Comparison of ENCODE assay signal across 12 cellular contexts in genomic region chr11:96331556-96332168, GRCh38. TPM values are rescaled to one million over a fixed set of nuclear protein-coding genes. Genes with fewer than 3 reads are reported as not detected.
A peak's percentile ranks its signal among the peaks of the same experiment; 100 is the strongest.
DNase-seq lines count a peak whose midpoint lies in the region; ATAC-seq and TF ChIP-seq lines count a peak whose summit lies in the region.
"Had no signal": no experiment of that assay in that cellular context is flagged by ENCODE, and none has a peak within 500 bp of the region (broad histone marks: within the 10 kb centered on the region; RNA-seq: fewer than 3 reads in every experiment).

No MANE protein-coding gene starts in this region.

- H3K79me2 ChIP-seq in neural progenitor cell (ENCODE audit: low read depth), result no peaks in the 10 kb centered on the region

- H3K36me3 ChIP-seq in neural progenitor cell, result no peaks in the 10 kb centered on the region
- H3K36me3 ChIP-seq: esophagus muscularis mucosa, sigmoid colon had no signal

- H2AFZ ChIP-seq in neural progenitor cell (replicated peaks), result peak overlapping the region; percentile 67

- H3K4me2 ChIP-seq in neural progenitor cell, result peak overlapping the region; percentile 24

- H3F3A ChIP-seq in neural progenitor cell (ENCODE audit: low read depth), result no peaks in the 10 kb centered on the region

- DNase-seq in CD1c-positive myeloid dendritic cell (ENCODE audit: extremely low spot score), result peak; percentile 87
- no peak for DNase-seq in HFFc6
- no peak for DNase-seq in neural progenitor cell (ENCODE audit: low spot score)
- no peak for DNase-seq in islet precursor cell
- no peak for DNase-seq in GM19240 (ENCODE audit: insufficient read length, low spot score)
- DNase-seq in glomerular visceral epithelial cell (ENCODE audit: extremely low spot score), result no peak
- DNase-seq: Kasumi-1, NCI-H510A treated with DMSO at 0.1 percent for 48 hours, sigmoid colon had no signal

- no peaks in the 10 kb centered on the region for H3K27me3 ChIP-seq in neural progenitor cell
- H3K27me3 ChIP-seq: esophagus muscularis mucosa, sigmoid colon had no signal

- H3K36me3 Mint-ChIP-seq in HFFc6 (ENCODE audit: low read depth), result peaks cover 37% of the 10 kb centered on the region
- no peaks in the 10 kb centered on the region for H3K36me3 Mint-ChIP-seq in dendritic cell treated with granulocyte-macrophage colony-stimulating factor and Interleukin-4, amounts not matched to agents 40 ng/mL and 50 ng/mL, for 4 days (ENCODE audit: low read depth)
- H3K36me3 Mint-ChIP-seq in neural progenitor cell, result peaks cover 14% of the 10 kb centered on the region

- H3K4me3 ChIP-seq in neural progenitor cell, result no peak overlapping the region
- H3K4me3 ChIP-seq: esophagus muscularis mucosa, sigmoid colon had no signal

- H3K9ac ChIP-seq in neural progenitor cell, result no peak overlapping the region

- no peaks in the 10 kb centered on the region for H3K9me3 ChIP-seq in neural progenitor cell (ENCODE audit: low read depth)
- H3K9me3 ChIP-seq: esophagus muscularis mucosa, sigmoid colon had no signal

- H3K4me3 Mint-ChIP-seq in HFFc6 (no peak overlapping the region; the same call in 1 of the 2 replicates), neural progenitor cell (no peak overlapping the region)
- H3K4me3 Mint-ChIP-seq in dendritic cell treated with granulocyte-macrophage colony-stimulating factor and Interleukin-4, amounts not matched to agents 40 ng/mL and 50 ng/mL, for 4 days, result peak overlapping the region; percentile 17

- intact Hi-C loops in dendritic cell treated with granulocyte-macrophage colony-stimulating factor and Interleukin-4, amounts not matched to agents 40 ng/mL and 50 ng/mL, for 4 days (cut with micrococcal nuclease), result no loop called here

- H3K27me3 Mint-ChIP-seq in HFFc6 (ENCODE audit: insufficient read depth) (no peaks in the 10 kb centered on the region), neural progenitor cell (ENCODE audit: insufficient read depth, low read depth) (no peaks in the 10 kb centered on the region)
- no peaks in the 10 kb centered on the region for H3K27me3 Mint-ChIP-seq in dendritic cell treated with granulocyte-macrophage colony-stimulating factor and Interleukin-4, amounts not matched to agents 40 ng/mL and 50 ng/mL, for 4 days

- H3K9me3 Mint-ChIP-seq in HFFc6 (no peaks in the 10 kb centered on the region), neural progenitor cell (no peaks in the 10 kb centered on the region)
- H3K9me3 Mint-ChIP-seq in dendritic cell treated with granulocyte-macrophage colony-stimulating factor and Interleukin-4, amounts not matched to agents 40 ng/mL and 50 ng/mL, for 4 days, result no peaks in the 10 kb centered on the region

- H3K27ac ChIP-seq in neural progenitor cell, result peak overlapping the region; percentile 84

- H3K27ac Mint-ChIP-seq in HFFc6 (peak overlapping the region; percentile 76), neural progenitor cell (peak overlapping the region; percentile 62)
- H3K27ac Mint-ChIP-seq in dendritic cell treated with granulocyte-macrophage colony-stimulating factor and Interleukin-4, amounts not matched to agents 40 ng/mL and 50 ng/mL, for 4 days, result peak overlapping the region; percentile 77

- no peaks in the 10 kb centered on the region for H4K20me1 ChIP-seq in neural progenitor cell (ENCODE audit: low read depth)

- TF ChIP-seq CTCF in HFFc6 (IDR thresholded peaks at IDR 0.05) (no peak), neural progenitor cell (IDR thresholded peaks at IDR 0.05) (no peak)

- peaks cover 84% of the 10 kb centered on the region for H3K4me1 Mint-ChIP-seq in HFFc6 (ENCODE audit: low read depth)
- H3K4me1 Mint-ChIP-seq in dendritic cell treated with granulocyte-macrophage colony-stimulating factor and Interleukin-4, amounts not matched to agents 40 ng/mL and 50 ng/mL, for 4 days (ENCODE audit: low read depth), result peaks cover 66% of the 10 kb centered on the region
- peaks cover 66% of the 10 kb centered on the region for H3K4me1 Mint-ChIP-seq in neural progenitor cell

- no peak for ATAC-seq in GM19023 (IDR thresholded peaks at IDR 0.05; ENCODE audit: unreplicated experiment)

- peaks cover 35% of the 10 kb centered on the region for H3K4me1 ChIP-seq in neural progenitor cell

RNA-seq across cellular contexts. Expression of gene MAML2, which starts 11.3 kb away (rescaled TPM):
- 10 to 100 TPM; 24.9 to 30.8 (median 28.3) TPM for total RNA-seq in HFFc6 (2021; fragmentation: NEBNext Ultra II Directional; extraction: Animal tissue kit (Norgen Biotek cat#: 25700))
- 3.0 and 3.8 TPM in 2 replicates for total RNA-seq in neural progenitor cell (ENCODE audit: low replicate concordance)

RNA-seq across cellular contexts. Expression of gene CCDC82, which starts 58.0 kb away (rescaled TPM):
- 10 to 100 TPM; 14.0 to 18.2 (median 17.2) TPM for total RNA-seq in HFFc6 (2021; fragmentation: NEBNext Ultra II Directional; extraction: Animal tissue kit (Norgen Biotek cat#: 25700))
- total RNA-seq in neural progenitor cell (ENCODE audit: low replicate concordance), result 32.4 and 48.3 TPM in 2 replicates

RNA-seq across cellular contexts. Expression of gene JRKL, which starts 58.2 kb away (rescaled TPM):
- 10 to 100 TPM; 11.1 to 15.1 (median 13.5) TPM for total RNA-seq in HFFc6 (2021; fragmentation: NEBNext Ultra II Directional; extraction: Animal tissue kit (Norgen Biotek cat#: 25700))
- 8.4 and 13.4 TPM in 2 replicates for total RNA-seq in neural progenitor cell (ENCODE audit: low replicate concordance)
